8 cellular contexts compared by ENCODE assay signal in genomic region chr6:107064579-107065065, GRCh38. TPM values are rescaled to one million over a fixed set of nuclear protein-coding genes. Genes with fewer than 3 reads are reported as not detected.
DNase-seq lines count a peak whose midpoint lies in the region; ATAC-seq, FAIRE-seq and TF ChIP-seq lines count a peak whose summit lies in the region.

No MANE protein-coding gene starts in this region.

- H3K4me3 ChIP-seq in astrocyte (ENCODE audit: insufficient read depth, low read depth, low read length) = no peak overlapping the region

- H3K4me3 Mint-ChIP-seq in astrocyte (ENCODE audit: unreplicated experiment) = peak overlapping the region; percentile 3

- H3K27ac ChIP-seq in KOPT-K1 (ENCODE audit: low read depth, low read length, poor library complexity, severe bottlenecking) (peak overlapping the region; percentile 61), astrocyte (ENCODE audit: low read depth, low read length) (no peak overlapping the region)

- ATAC-seq in GM18907 (IDR thresholded peaks at IDR 0.05; ENCODE audit: unreplicated experiment) (peak; percentile 52), HG03520 (IDR thresholded peaks at IDR 0.05; ENCODE audit: unreplicated experiment) (no peak), HG03280 (IDR thresholded peaks at IDR 0.05; ENCODE audit: unreplicated experiment) (no peak)

- no peaks in the 10 kb centered on the region for H3K9me3 Mint-ChIP-seq in astrocyte (ENCODE audit: unreplicated experiment)

- no peaks in the 10 kb centered on the region for H3K27me3 ChIP-seq in astrocyte (ENCODE audit: insufficient read depth, low read length)

- H3K9ac ChIP-seq in astrocyte (ENCODE audit: low read length) = no peak overlapping the region

- H3K4me2 ChIP-seq in astrocyte (ENCODE audit: low read length) = peak overlapping the region; percentile 62

- peaks cover 18% of the 10 kb centered on the region for H3K27me3 Mint-ChIP-seq in astrocyte (ENCODE audit: low read depth, unreplicated experiment)

- peaks cover 27% of the 10 kb centered on the region for H3K36me3 ChIP-seq in KOPT-K1 (ENCODE audit: insufficient read depth, low read length)
- H3K36me3 ChIP-seq in astrocyte (ENCODE audit: insufficient read depth, low read length) = no peaks in the 10 kb centered on the region

- no peak overlapping the region for H2AFZ ChIP-seq in astrocyte (ENCODE audit: low read depth, low read length)

- H3K9me3 ChIP-seq in KOPT-K1 (ENCODE audit: insufficient read depth, low read length, poor library complexity, severe bottlenecking) = no peaks in the 10 kb centered on the region
- H3K9me3 ChIP-seq in astrocyte (ENCODE audit: insufficient read depth, low read depth, low read length) = no peaks in the 10 kb centered on the region

- peaks cover 3% of the 10 kb centered on the region for H4K20me1 ChIP-seq in astrocyte (ENCODE audit: insufficient read depth, low read length)

- FAIRE-seq in astrocyte (lab: Jason Lieb, UNC) = peak; percentile 37

- DNase-seq in astrocyte (ENCODE audit: low read depth) (peak; percentile 83), non-pigmented ciliary epithelial cell (ENCODE audit: low read depth) (peak; percentile 64), NCI-H2107 (lab: John Stamatoyannopoulos, UW) (no peak), putamen (ENCODE audit: low spot score) (no peak)

- H3K4me1 ChIP-seq in astrocyte (ENCODE audit: insufficient read depth, low read length) = peaks cover 25% of the 10 kb centered on the region

- peaks cover 12% of the 10 kb centered on the region for H3K36me3 Mint-ChIP-seq in astrocyte (ENCODE audit: low read depth, unreplicated experiment)

- H3K27ac Mint-ChIP-seq in astrocyte (ENCODE audit: unreplicated experiment) = no peak overlapping the region

- TF ChIP-seq CTCF in astrocyte (IDR thresholded peaks at IDR 0.05; ENCODE audit: insufficient read depth, low read depth, low read length) = no peak

- H3K4me1 Mint-ChIP-seq in astrocyte (ENCODE audit: low read depth, unreplicated experiment) = peaks cover 18% of the 10 kb centered on the region

- H3K79me2 ChIP-seq in astrocyte (ENCODE audit: insufficient read depth, low read length) = no peaks in the 10 kb centered on the region

RNA-seq across cellular contexts. Expression of gene MTRES1, which starts 36.6 kb away (rescaled TPM):
- 16.3 and 16.5 TPM in 2 replicates for total RNA-seq in astrocyte

RNA-seq across cellular contexts. Expression of gene BEND3, which starts 50.7 kb away (rescaled TPM):
- 3.7 and 4.4 TPM in 2 replicates for total RNA-seq in astrocyte

Comparison
In these comparisons a context has a peak if more than half of its experiments do, and no peak if none do; other contexts are left out.
1. DNase-seq: peak in astrocyte (single experiment) and non-pigmented ciliary epithelial cell (single experiment); none in NCI-H2107 (single experiment) and putamen (single experiment).